Comparison of ENCODE assay signal across 3 cellular contexts in the genomic region with DNA sequence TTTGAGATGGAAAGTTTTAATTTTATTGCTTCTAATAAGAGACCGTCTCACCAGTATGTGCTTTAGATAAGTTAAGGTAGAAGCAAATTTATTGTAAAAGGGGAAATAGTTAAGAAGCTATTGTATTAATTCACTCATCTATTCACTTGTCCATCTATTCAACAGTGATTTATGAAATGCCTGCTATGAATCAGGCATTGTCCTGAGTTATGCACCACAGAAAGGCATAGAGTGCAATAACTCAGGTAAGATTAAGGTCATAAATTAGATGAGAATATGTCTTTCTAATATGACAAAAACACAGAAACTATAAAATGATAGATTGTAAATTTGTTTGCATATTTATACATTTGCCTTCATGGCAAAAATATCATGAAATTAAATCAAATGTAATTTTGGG.
"Had no signal": no experiment of that assay in that cellular context is flagged by ENCODE, and none has a peak within 500 bp of the region (broad histone marks: within the 10 kb centered on the region; RNA-seq: fewer than 3 reads in every experiment).

No MANE protein-coding gene starts in this region.

- DNase-seq: IMR-90, KBM-7, KG1 had no signal
